8 cellular contexts compared by ENCODE assay signal in the genomic region with DNA sequence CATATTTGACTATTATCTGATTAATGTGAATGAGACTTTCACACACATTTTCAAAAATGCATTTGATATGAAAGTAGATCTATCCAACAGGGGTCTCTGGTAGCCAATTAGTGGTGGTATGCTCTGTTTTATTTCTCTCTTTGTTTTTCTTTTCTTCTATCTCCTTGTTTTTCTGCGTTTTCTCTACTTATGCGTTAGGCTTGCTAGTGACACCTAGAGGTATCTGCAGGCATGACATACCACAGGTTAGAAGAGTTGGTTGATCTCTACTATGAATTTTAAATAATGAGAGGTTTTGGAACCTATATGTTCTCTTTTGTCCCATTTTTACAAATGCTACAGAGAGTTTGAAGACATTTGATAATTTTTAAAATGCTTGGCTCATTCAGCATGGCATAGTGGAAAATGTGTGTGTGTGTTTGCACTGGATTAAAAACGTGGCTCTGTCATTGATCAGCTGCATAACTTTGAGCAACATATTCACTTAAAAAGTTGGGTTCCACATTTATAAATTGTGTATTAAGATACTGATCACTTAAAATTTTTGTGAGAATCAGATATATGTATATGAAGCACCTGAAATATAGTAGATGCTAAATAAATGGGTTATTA. TPM values are rescaled to one million over a fixed set of nuclear protein-coding genes. Genes with fewer than 3 reads are reported as not detected.
DNase-seq lines count a peak whose midpoint lies in the region; ATAC-seq and TF ChIP-seq lines count a peak whose summit lies in the region.

No MANE protein-coding gene starts in this region.

- H3K9me3 Mint-ChIP-seq in activated CD4-positive, alpha-beta T cell treated with anti-CD3 and anti-CD28 coated beads, Interleukin-2, amount 10 ng/mL, durations not matched to agents 7 days and 5 days = no peaks in the 10 kb centered on the region

- intact Hi-C loops in HCT116 (cut with micrococcal nuclease) = no loop called here
- intact Hi-C loops in mammary epithelial cell (cut with micrococcal nuclease) = loop anchor here (5.0 kb wide), 3 partner anchors 126 to 979 kb away; no protein-coding TSS in a partner anchor

- no peak overlapping the region for H3K4me3 ChIP-seq in HCT116 (replicated peaks in 1 of 2; ENCODE audit: low read depth in 1 of 2, low read length in 2 of 2)
- no peak overlapping the region for H3K4me3 ChIP-seq in mammary epithelial cell (replicated peaks in 1 of 3; ENCODE audit: insufficient read depth in 1 of 3, low read depth in 2 of 3, low read length in 3 of 3)

- H3K4me3 Mint-ChIP-seq in activated CD4-positive, alpha-beta T cell treated with anti-CD3 and anti-CD28 coated beads, Interleukin-2, amount 10 ng/mL, durations not matched to agents 7 days and 5 days = no peak overlapping the region

- H3K4me1 Mint-ChIP-seq in activated CD4-positive, alpha-beta T cell treated with anti-CD3 and anti-CD28 coated beads, Interleukin-2, amount 10 ng/mL, durations not matched to agents 7 days and 5 days = no peaks in the 10 kb centered on the region

- dilution Hi-C loops in mammary epithelial cell (cut with HindIII; ENCODE audit: low sequenced_read_pairs) = no loop called here

- H3K79me2 ChIP-seq in HCT116 (ENCODE audit: insufficient read depth, low read length) (no peaks in the 10 kb centered on the region), mammary epithelial cell (ENCODE audit: insufficient read depth, low read length) (no peaks in the 10 kb centered on the region)

- no peak overlapping the region for H3K27ac Mint-ChIP-seq in activated CD4-positive, alpha-beta T cell treated with anti-CD3 and anti-CD28 coated beads, Interleukin-2, amount 10 ng/mL, durations not matched to agents 7 days and 5 days

- BruUV-seq in HCT116 (replicated peaks; lab: Mats Ljungman, UMichigan) (no TSS peak), mammary epithelial cell (replicated peaks; lab: Mats Ljungman, UMichigan) (no TSS peak)

- TF ChIP-seq POLR2A in HCT116 (IDR thresholded peaks at IDR 0.05; ENCODE audit: borderline replicate concordance, extremely low read depth, insufficient read depth, insufficient read length) = no peak

- whole genome bisulfite sequencing in mammary epithelial cell (ENCODE audit: low coverage, missing lambda C conversion rate) = 17% methylated on average over 3 of the region's 3 CpGs

- H2AFZ ChIP-seq in HCT116 (ENCODE audit: low read depth, low read length, poor library complexity, severe bottlenecking) (no peak overlapping the region), mammary epithelial cell (ENCODE audit: low read depth, low read length) (no peak overlapping the region)

- H3K36me3 ChIP-seq in HCT116 (ENCODE audit: control insufficient read depth in 1 of 2, insufficient read depth in 2 of 2, low read length in 2 of 2) (no peaks in the 10 kb centered on the region), mammary epithelial cell (ENCODE audit: insufficient read depth, low read length) (no peaks in the 10 kb centered on the region)

- peak; percentile 10 for DNase-seq in activated CD4-positive, alpha-beta T cell treated with anti-CD3 and anti-CD28 coated beads, Interleukin-2, amount 10 ng/mL, durations not matched to agents 7 days and 5 days
- no peak for DNase-seq in activated CD4-positive, alpha-beta T cell treated with anti-CD3 and anti-CD28 coated beads for 4 hours
- no peak for DNase-seq in HCT116 (ENCODE audit: low read depth, low spot score)
- peak; percentile 39 for DNase-seq in NCI-H446 treated with DMSO at 0.1 percent for 48 hours (lab: John Stamatoyannopoulos, UW)
- peak; percentile 20 for DNase-seq in mammary epithelial cell
- DNase-seq in medulla oblongata (ENCODE audit: extremely low spot score) = peak; percentile 58
- DNase-seq in NCI-H187 treated with DMSO at 0.1 percent for 48 hours (lab: John Stamatoyannopoulos, UW) = no peak

- H3K9ac ChIP-seq in HCT116 (ENCODE audit: low read length) (no peak overlapping the region), mammary epithelial cell (ENCODE audit: insufficient read depth, low read length) (no peak overlapping the region)

- TF ChIP-seq RAD21 in HCT116 (IDR thresholded peaks at IDR 0.05; ENCODE audit: low read depth) = peak; percentile 16

- H3K27me3 Mint-ChIP-seq in activated CD4-positive, alpha-beta T cell treated with anti-CD3 and anti-CD28 coated beads, Interleukin-2, amount 10 ng/mL, durations not matched to agents 7 days and 5 days = peaks cover 2% of the 10 kb centered on the region

- RAD21 ChIA-PET in HCT116 (lab: Charles Lee; ENCODE audit: low non-redundant PET in 1 of 2, low total read pairs in 2 of 2, uncharacterized antibody in 2 of 2, unreplicated experiment in 2 of 2) = no interaction called here

- ATAC-seq in HCT116 = no peak
- ATAC-seq in GM21619 (IDR thresholded peaks at IDR 0.05; ENCODE audit: unreplicated experiment) = no peak

- H3K9me2 ChIP-seq in HCT116 (ENCODE audit: insufficient read depth) = no peaks in the 10 kb centered on the region

- peak in 2 of 3 experiments; percentile 70 to 75; a peak in 4 of 6 replicates for TF ChIP-seq CTCF in HCT116 (IDR thresholded peaks at IDR 0.05 in 2 of 3, conservative IDR thresholded peaks at IDR 0.05 in 1 of 3; ENCODE audit: borderline replicate concordance in 1 of 3, insufficient read depth in 1 of 3, low read depth in 2 of 3, low read length in 2 of 3)
- TF ChIP-seq CTCF in mammary epithelial cell (conservative IDR thresholded peaks at IDR 0.05 in 1 of 2, IDR thresholded peaks at IDR 0.05 in 1 of 2; ENCODE audit: extremely low read depth in 1 of 2, insufficient read depth in 1 of 2, low read depth in 1 of 2, low read length in 2 of 2) = peak; percentile 89 to 99

- POLR2A ChIA-PET in activated CD4-positive, alpha-beta T cell treated with anti-CD3 and anti-CD28 coated beads, Interleukin-2, amount 10 ng/mL, durations not matched to agents 7 days and 5 days (lab: Charles Lee) = no interaction called here
- POLR2A ChIA-PET in HCT116 (lab: Charles Lee) = no interaction called here

- no peak overlapping the region for H3K27ac ChIP-seq in HCT116 (ENCODE audit: low read depth, low read length)
- no peak overlapping the region for H3K27ac ChIP-seq in mammary epithelial cell (ENCODE audit: insufficient read depth, low read depth, low read length)

- H3K36me3 Mint-ChIP-seq in activated CD4-positive, alpha-beta T cell treated with anti-CD3 and anti-CD28 coated beads, Interleukin-2, amount 10 ng/mL, durations not matched to agents 7 days and 5 days (ENCODE audit: low read depth) = no peaks in the 10 kb centered on the region

- CTCF ChIA-PET in activated CD4-positive, alpha-beta T cell treated with anti-CD3 and anti-CD28 coated beads, Interleukin-2, amount 10 ng/mL, durations not matched to agents 7 days and 5 days (lab: Charles Lee) = no interaction called here
- CTCF ChIA-PET in HCT116 (lab: Charles Lee) = no interaction called here
- CTCF ChIA-PET in mammary epithelial cell (lab: Charles Lee; ENCODE audit: low non-redundant PET) = no interaction called here

- H3K27me3 ChIP-seq in HCT116 (ENCODE audit: insufficient read depth, low read length) = no peaks in the 10 kb centered on the region
- no peaks in the 10 kb centered on the region for H3K27me3 ChIP-seq in mammary epithelial cell (ENCODE audit: insufficient read depth, low read length)

- H3K4me1 ChIP-seq in HCT116 (ENCODE audit: control insufficient read depth in 1 of 2, insufficient read depth in 2 of 2, low read length in 2 of 2) (no peaks in the 10 kb centered on the region), mammary epithelial cell (ENCODE audit: insufficient read depth, low read length) (no peaks in the 10 kb centered on the region)

- H4K20me1 ChIP-seq in HCT116 (ENCODE audit: insufficient read depth) (no peaks in the 10 kb centered on the region), mammary epithelial cell (ENCODE audit: insufficient read depth, low read length) (no peaks in the 10 kb centered on the region)

- H3K4me2 ChIP-seq in HCT116 (ENCODE audit: low read length) = no peak overlapping the region
- H3K4me2 ChIP-seq in mammary epithelial cell (ENCODE audit: insufficient read depth, low read depth, low read length) = no peak overlapping the region

- 0 out of 4 replicates have a peak, but pooled peaks cover 3 to 6% of the 10 kb centered on the region in 2 experiments for H3K9me3 ChIP-seq in HCT116 (ENCODE audit: control insufficient read depth in 1 of 2, insufficient read depth in 1 of 2, low read depth in 1 of 2, low read length in 2 of 2)
- no peaks in the 10 kb centered on the region for H3K9me3 ChIP-seq in mammary epithelial cell (replicated peaks; ENCODE audit: insufficient read depth, low read length)

- in situ Hi-C loops in mammary epithelial cell (cut with MboI; ENCODE audit: low sequenced_read_pairs in 2 of 2) = loop anchor here (25.0 kb wide), 2 partner anchors 376 to 1101 kb away; no protein-coding TSS in a partner anchor

TF ChIP-seq in HCT116, 20 proteins besides CTCF, POLR2A, EP300 and RAD21 (continues in another document):
- TF ChIP-seq TCF7L2 (IDR thresholded peaks at IDR 0.05; ENCODE audit: borderline replicate concordance, extremely low read depth, insufficient read depth, insufficient read length) = no peak
- TF ChIP-seq FOSL1 (IDR thresholded peaks at IDR 0.05; ENCODE audit: low read depth) = no peak
- TF ChIP-seq YY1 (IDR thresholded peaks at IDR 0.05; ENCODE audit: extremely low read depth, insufficient replicate concordance, low read depth, low read length) = no peak
- TF ChIP-seq, protein P1, sequence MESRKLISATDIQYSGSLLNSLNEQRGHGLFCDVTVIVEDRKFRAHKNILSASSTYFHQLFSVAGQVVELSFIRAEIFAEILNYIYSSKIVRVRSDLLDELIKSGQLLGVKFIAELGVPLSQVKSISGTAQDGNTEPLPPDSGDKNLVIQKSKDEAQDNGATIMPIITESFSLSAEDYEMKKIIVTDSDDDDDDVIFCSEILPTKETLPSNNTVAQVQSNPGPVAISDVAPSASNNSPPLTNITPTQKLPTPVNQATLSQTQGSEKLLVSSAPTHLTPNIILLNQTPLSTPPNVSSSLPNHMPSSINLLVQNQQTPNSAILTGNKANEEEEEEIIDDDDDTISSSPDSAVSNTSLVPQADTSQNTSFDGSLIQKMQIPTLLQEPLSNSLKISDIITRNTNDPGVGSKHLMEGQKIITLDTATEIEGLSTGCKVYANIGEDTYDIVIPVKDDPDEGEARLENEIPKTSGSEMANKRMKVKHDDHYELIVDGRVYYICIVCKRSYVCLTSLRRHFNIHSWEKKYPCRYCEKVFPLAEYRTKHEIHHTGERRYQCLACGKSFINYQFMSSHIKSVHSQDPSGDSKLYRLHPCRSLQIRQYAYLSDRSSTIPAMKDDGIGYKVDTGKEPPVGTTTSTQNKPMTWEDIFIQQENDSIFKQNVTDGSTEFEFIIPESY (IDR thresholded peaks at IDR 0.05; ENCODE audit: extremely low read depth, insufficient replicate concordance, low read length) = no peak
- TF ChIP-seq SRF (IDR thresholded peaks at IDR 0.05; ENCODE audit: low read depth) = no peak

RNA-seq across cellular contexts. Expression of a gene that starts 28.1 kb away (rescaled TPM):
- not detected for total RNA-seq in activated CD4-positive, alpha-beta T cell treated with anti-CD3 and anti-CD28 coated beads, Interleukin-2, amount 10 ng/mL, durations not matched to agents 7 days and 5 days
- total RNA-seq in HCT116 (2021; ENCODE audit: unreplicated experiment) (0.20 TPM), mammary epithelial cell (100 to 1,000 TPM in 1 of 2 donors, 10 to 100 TPM in 1; 20.0 to 124 TPM)
- polyA plus RNA-seq in HCT116 (2012) = not detected in 2 replicates
- polyA plus RNA-seq in mammary epithelial cell = 13.0 TPM
- 24.5 TPM for polyA minus RNA-seq in mammary epithelial cell

Comparison
In these comparisons a context has a peak if more than half of its experiments do, and no peak if none do; other contexts are left out.
1. DNase-seq: peak in activated CD4-positive, alpha-beta T cell treated with anti-CD3 and anti-CD28 coated beads, Interleukin-2, amount 10 ng/mL, durations not matched to agents 7 days and 5 days (single experiment), NCI-H446 treated with DMSO at 0.1 percent for 48 hours (single experiment), mammary epithelial cell (single experiment) and medulla oblongata (single experiment); none in activated CD4-positive, alpha-beta T cell treated with anti-CD3 and anti-CD28 coated beads for 4 hours (0 of 2), HCT116 (single experiment) and NCI-H187 treated with DMSO at 0.1 percent for 48 hours (single experiment).
2. RNA of a gene that starts 28.1 kb away (total RNA-seq): 20.0 to 124 TPM in mammary epithelial cell; 0.20 TPM in HCT116 (single experiment) and not detected in activated CD4-positive, alpha-beta T cell treated with anti-CD3 and anti-CD28 coated beads, Interleukin-2, amount 10 ng/mL, durations not matched to agents 7 days and 5 days; every median in the first group is over 10 times any median in the second.